7 cellular contexts compared by ENCODE assay signal in genomic region chr13:60604058-60604457, GRCh38.
"Had no signal": no experiment of that assay in that cellular context is flagged by ENCODE, and none has a peak within 500 bp of the region (broad histone marks: within the 10 kb centered on the region; RNA-seq: fewer than 3 reads in every experiment).

No MANE protein-coding gene starts in this region.

- FAIRE-seq: H54, HTR-8/SVneo had no signal

- H3K9ac ChIP-seq: GM23248 had no signal

- H3K27ac ChIP-seq: GM23248 had no signal

- DNase-seq: GM23248, GOT3, H9, HCEC 1CT, KG1 had no signal

- H3K4me3 ChIP-seq: GM23248 had no signal

- H2AFZ ChIP-seq: GM23248 had no signal
